8 cellular contexts compared by ENCODE assay signal in genomic region chr5:43483210-43484048, GRCh38. TPM values are rescaled to one million over a fixed set of nuclear protein-coding genes. Genes with fewer than 3 reads are reported as not detected.
DNase-seq lines count a peak whose midpoint lies in the region; ATAC-seq and TF ChIP-seq lines count a peak whose summit lies in the region.

Gene TMEM267 (minus strand): TSS chr5:43483865. CDS start chr5:43453969, 29,896 bp downstream.

- peak; percentile 77 for ATAC-seq in GM19351 (IDR thresholded peaks at IDR 0.05; ENCODE audit: unreplicated experiment)
- ATAC-seq in HG03521 (IDR thresholded peaks at IDR 0.05; ENCODE audit: unreplicated experiment), result peak; percentile 87

- peaks cover 2 to 17% (median 11%) of the 10 kb centered on the region in 4 donors for H3K4me1 ChIP-seq in liver (ENCODE audit: control insufficient read depth in 4 of 4, insufficient read depth in 4 of 4, low read length in 3 of 4)

- H3K9me3 ChIP-seq in liver (ENCODE audit: control insufficient read depth in 4 of 4, low read length in 3 of 4), result no peaks in the 10 kb centered on the region

- DNase-seq in C1 segment of cervical spinal cord (lab: John Stamatoyannopoulos, UW) (peak; percentile 33 to 96 (median 92)), NCI-H748 (lab: John Stamatoyannopoulos, UW; ENCODE audit: unreplicated experiment) (peak; percentile 99), dermis blood vessel endothelial cell (peak; percentile 96)
- peak; percentile 75 to 80 for DNase-seq in activated CD4-positive, alpha-beta T cell treated with anti-CD3 and anti-CD28 coated beads, Interleukin-2, amount 50 U/mL, for 4 hours
- peak; percentile 87 for DNase-seq in stimulated activated CD4-positive, alpha-beta T cell treated with anti-CD3 and anti-CD28 coated beads, Interleukin-4, amount 100 ng/mL, for 24 hours

- H3K36me3 ChIP-seq in liver (ENCODE audit: control insufficient read depth in 4 of 4, insufficient read depth in 3 of 4, low read depth in 1 of 4, low read length in 3 of 4), result no peaks in the 10 kb centered on the region

- no peaks in the 10 kb centered on the region for H3K27me3 ChIP-seq in liver (ENCODE audit: control insufficient read depth in 4 of 4, insufficient read depth in 4 of 4, low read length in 3 of 4)

- peak within 1 kb of the TSS; percentile 98 for H3K27ac ChIP-seq in liver (ENCODE audit: low read depth in 1 of 2, low read length in 2 of 2)

- no peak for TF ChIP-seq CTCF in liver (IDR thresholded peaks at IDR 0.05; ENCODE audit: low read depth, low read length, missing input control)

- WGBS in liver, result under 1% methylated on average over 62 of the region's 62 CpGs

- TF ChIP-seq RAD21 in liver (IDR thresholded peaks at IDR 0.05), result no peak

- peak within 1 kb of the TSS; percentile 92 to 94 for H3K9ac ChIP-seq in liver (ENCODE audit: low read depth in 1 of 2, low read length in 2 of 2)

- peak within 1 kb of the TSS; percentile 85 to 92 (median 90) for H3K4me3 ChIP-seq in liver (ENCODE audit: low read depth in 1 of 3, low read length in 3 of 3)

TF ChIP-seq in liver, 16 proteins besides CTCF, POLR2A, EP300 and RAD21:
- TF ChIP-seq JUND (IDR thresholded peaks at IDR 0.05) (peak in 1 of 2 donors; percentile 10), HNF4A (conservative IDR thresholded peaks at IDR 0.05) (peak in 1 of 2 donors; percentile 5), GABPA (IDR thresholded peaks at IDR 0.05 in 1 of 2, conservative IDR thresholded peaks at IDR 0.05 in 1 of 2) (peak in 1 of 2 donors; percentile 80), TAF1 (conservative IDR thresholded peaks at IDR 0.05) (peak; percentile 98), RXRA (IDR thresholded peaks at IDR 0.05) (peak in 1 of 2 donors; percentile 27), EGR1 (IDR thresholded peaks at IDR 0.05; ENCODE audit: low read depth in 2 of 2) (no peak), FOXA1 (IDR thresholded peaks at IDR 0.05) (peak; percentile 12), FOXA2 (IDR thresholded peaks at IDR 0.05) (no peak), REST (IDR thresholded peaks at IDR 0.05) (peak; percentile 91), SP1 (IDR thresholded peaks at IDR 0.05) (peak; percentile 49), YY1 (IDR thresholded peaks at IDR 0.05) (peak; percentile 94), NR2F2 (IDR thresholded peaks at IDR 0.05) (no peak), ZBTB33 (IDR thresholded peaks at IDR 0.05) (peak; percentile 47)

RNA-seq across cellular contexts. Expression of gene TMEM267, which starts in this region (rescaled TPM):
- total RNA-seq in dermis blood vessel endothelial cell (5.8 and 10.2 TPM in 2 replicates), liver (1 to 10 TPM; 3.2 to 4.4 TPM)
- polyA plus RNA-seq in liver, result 1 to 10 TPM; 2.3 to 5.4 TPM

Comparison
In these comparisons a context has a peak if more than half of its experiments do, and no peak if none do; other contexts are left out.
1. Peak in every context shown above with its lines: DNase-seq, ATAC-seq, H3K4me3 ChIP-seq and H3K27ac ChIP-seq.